In the genomic region with DNA sequence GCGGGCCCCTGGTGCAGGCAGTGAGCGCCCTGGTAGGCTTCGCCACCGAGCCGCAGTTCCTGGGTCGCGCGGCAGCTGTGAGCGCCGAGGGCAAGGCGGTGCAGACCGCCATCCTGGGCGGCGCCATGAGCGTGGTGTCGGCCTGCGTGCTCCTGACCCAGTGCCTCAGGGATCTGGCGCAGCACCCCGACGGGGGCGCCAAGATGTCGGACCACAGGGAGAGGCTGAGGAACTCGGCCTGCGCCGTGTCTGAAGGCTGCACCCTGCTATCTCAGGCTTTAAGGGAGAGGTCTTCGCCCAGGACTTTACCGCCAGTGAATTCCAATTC, we compare ENCODE assay signal across 10 cellular contexts. TPM values are rescaled to one million over a fixed set of nuclear protein-coding genes. Genes with fewer than 3 reads are reported as not detected.
DNase-seq lines count a peak whose midpoint lies in the region; ATAC-seq and TF ChIP-seq lines count a peak whose summit lies in the region.
"Had no signal": no experiment of that assay in that cellular context is flagged by ENCODE, and none has a peak within 500 bp of the region (broad histone marks: within the 10 kb centered on the region; RNA-seq: fewer than 3 reads in every experiment).

No MANE protein-coding gene starts in this region.

- no peaks in the 10 kb centered on the region for H3K9me3 ChIP-seq in ES-I3 (ENCODE audit: control insufficient read depth, insufficient read depth, low read length)
- H3K9me3 ChIP-seq in SU-DHL-6 (ENCODE audit: insufficient read depth, low read length), result no peaks in the 10 kb centered on the region
- H3K9me3 ChIP-seq in gastrocnemius medialis, result no peaks in the 10 kb centered on the region

- H3K4me2 ChIP-seq in SU-DHL-6 (ENCODE audit: low read depth, low read length, poor library complexity, severe bottlenecking), result peak overlapping the region; percentile 7

- H3K9ac ChIP-seq in ES-I3 (ENCODE audit: low read depth, low read length) (peak overlapping the region; percentile 82; the same call in 1 of the 2 replicates), SU-DHL-6 (ENCODE audit: low read length) (no peak overlapping the region)

- H3K36me3 ChIP-seq in ES-I3 (ENCODE audit: insufficient read depth, low read length) (no peaks in the 10 kb centered on the region), SU-DHL-6 (ENCODE audit: low read length) (peaks cover 10% of the 10 kb centered on the region; the same call in 1 of the 2 replicates), gastrocnemius medialis (no peaks in the 10 kb centered on the region)

- peaks cover 32% of the 10 kb centered on the region for H3F3A ChIP-seq in SU-DHL-6 (ENCODE audit: insufficient read depth)

- H3K79me2 ChIP-seq in SU-DHL-6 (ENCODE audit: insufficient read depth, low read length), result peaks cover 62% of the 10 kb centered on the region

- no peak for DNase-seq in fibroblast of the aortic adventitia (ENCODE audit: low read depth)
- no peak for DNase-seq in gastrocnemius medialis
- no peak for DNase-seq in GM13976 (ENCODE audit: low spot score)
- DNase-seq in GOT3 (lab: John Stamatoyannopoulos, UW), result no peak
- DNase-seq: NCI-H69 had no signal

- no peak for ATAC-seq in gastrocnemius medialis
- ATAC-seq in HG02840 (IDR thresholded peaks at IDR 0.05; ENCODE audit: low FRiP score, unreplicated experiment), result no peak
- ATAC-seq in HG03354 (IDR thresholded peaks at IDR 0.05; ENCODE audit: poor library complexity, severe bottlenecking, unreplicated experiment), result no peak
- ATAC-seq: left lobe of liver had no signal

- no peak overlapping the region for H2AFZ ChIP-seq in SU-DHL-6 (ENCODE audit: low read depth, low read length, severe bottlenecking)

- intact Hi-C loops in gastrocnemius medialis (cut with DNase I; ENCODE audit: low total_unique reads), result loop anchor here (5.0 kb wide), 1 partner anchor 1044 kb away; a partner anchor contains a TSS

- TF ChIP-seq CTCF in SU-DHL-6 (IDR thresholded peaks at IDR 0.05; ENCODE audit: insufficient read depth, low read length, poor library complexity, severe bottlenecking) (no peak), fibroblast of the aortic adventitia (IDR thresholded peaks at IDR 0.05; ENCODE audit: insufficient read depth, low read length) (no peak), gastrocnemius medialis (IDR thresholded peaks at IDR 0.05 in 4 of 5, conservative IDR thresholded peaks at IDR 0.05 in 1 of 5) (no peak), GM13976 (IDR thresholded peaks at IDR 0.05; ENCODE audit: borderline replicate concordance, control extremely low read depth, extremely low read depth, insufficient read depth, missing control alignments) (no peak)

- H3K9me2 ChIP-seq in SU-DHL-6 (replicated peaks; ENCODE audit: insufficient read depth, low read length), result no peaks in the 10 kb centered on the region

- H3K27ac ChIP-seq in SU-DHL-6 (ENCODE audit: low read depth, low read length) (no peak overlapping the region), gastrocnemius medialis (peak overlapping the region in 2 of 4 donors; percentile 2 to 86)

- H3K4me3 ChIP-seq in SU-DHL-6 (ENCODE audit: insufficient read depth, low read length, poor library complexity, severe bottlenecking), result no peak overlapping the region
- H3K4me3 ChIP-seq in fibroblast of the aortic adventitia (ENCODE audit: low read depth, low read length), result peak overlapping the region; percentile 90
- peak overlapping the region; percentile 61 to 93 (median 74) for H3K4me3 ChIP-seq in gastrocnemius medialis

- no peaks in the 10 kb centered on the region for H3K27me3 ChIP-seq in SU-DHL-6 (ENCODE audit: low read length)
- H3K27me3 ChIP-seq in gastrocnemius medialis, result peaks cover 8 to 31% (median 12%) of the 10 kb centered on the region in 3 donors

- H4K20me1 ChIP-seq in SU-DHL-6 (ENCODE audit: low read depth, low read length), result peaks cover 9% of the 10 kb centered on the region; the same call in 1 of the 2 replicates

- TF ChIP-seq POLR2A in gastrocnemius medialis (IDR thresholded peaks at IDR 0.05), result no peak

- peaks cover 3% of the 10 kb centered on the region; the same call in 1 of the 2 replicates for H3K4me1 ChIP-seq in ES-I3 (ENCODE audit: insufficient read depth, low read length)
- peaks cover 0 to 16% of the 10 kb centered on the region in 2 donors for H3K4me1 ChIP-seq in gastrocnemius medialis

- in situ Hi-C loops in gastrocnemius medialis (cut with MboI; ENCODE audit: low sequenced_read_pairs in 4 of 4), result no loop called here
- in situ Hi-C loops in GM13976 (cut with MboI; ENCODE audit: low sequenced_read_pairs, unreplicated experiment), result no loop called here

RNA-seq across cellular contexts. Expression of a gene that starts 2.3 kb away (rescaled TPM):
- total RNA-seq in fibroblast of the aortic adventitia (ENCODE audit: low replicate concordance) (9.3 and 10.5 TPM in 2 replicates), gastrocnemius medialis (1 to 10 TPM; 1.9 to 8.1 (median 3.3) TPM)

RNA-seq across cellular contexts. Expression of a gene that starts 13.4 kb away (rescaled TPM):
- total RNA-seq in fibroblast of the aortic adventitia (ENCODE audit: low replicate concordance), result 18.9 and 25.8 TPM in 2 replicates
- 1 to 10 TPM; 5.5 to 7.9 (median 6.6) TPM for total RNA-seq in gastrocnemius medialis
